23 cellular contexts compared by ENCODE assay signal in genomic region chr6:127886603-127887002, GRCh38. TPM values are rescaled to one million over a fixed set of nuclear protein-coding genes. Genes with fewer than 3 reads are reported as not detected.
"Had no signal": no experiment of that assay in that cellular context is flagged by ENCODE, and none has a peak within 500 bp of the region (broad histone marks: within the 10 kb centered on the region; RNA-seq: fewer than 3 reads in every experiment).

No MANE protein-coding gene starts in this region.

- DNase-seq: activated CD4-positive, alpha-beta T cell treated with anti-CD3 and anti-CD28 coated beads, Interleukin-2, amount 50 U/mL, for 48 hours; activated gamma-delta T cell treated with Interleukin-2 at 50 U/mL for 16 hours; foreskin keratinocyte; kidney; lower lobe of right lung; naive B cell; occipital lobe; posterior cingulate gyrus; retina; spleen; stimulated activated CD4-positive, alpha-beta T cell treated with anti-CD3 and anti-CD28 coated beads, Interleukin-4, amount 100 ng/mL, for 1 hour; stimulated activated naive CD4-positive, alpha-beta T cell; substantia nigra; T1000; thyroid gland had no signal

- H3K27ac ChIP-seq: breast epithelium, epithelial cell of prostate, foreskin keratinocyte, lower lobe of right lung, spleen, thyroid gland had no signal

- H3K36me3 ChIP-seq: breast epithelium, lower lobe of right lung, spleen, thyroid gland had no signal

- H3K4me3 Mint-ChIP-seq: activated naive CD4-positive, alpha-beta T cell treated with anti-CD3 and anti-CD28 coated beads, Interleukin-2, amount 50 U/mL, for 24 hours; naive B cell; neural crest cell; T-helper 1 cell treated with Interleukin-12 subunit alpha and Interleukin-12 subunit beta and Interleukin-4 antibody, amounts not matched to agents 30 μg/mL and 1 μg/mL, for 36 hours; WTC11 had no signal

- ATAC-seq: foreskin keratinocyte, left lobe of liver, lower lobe of right lung, WTC11 had no signal

- H3K9me3 Mint-ChIP-seq: naive B cell had no signal

- H3K4me1 ChIP-seq: breast epithelium, foreskin keratinocyte, lower lobe of right lung, spleen, thyroid gland had no signal

- H3K4me1 Mint-ChIP-seq: naive B cell, neural crest cell had no signal

- H3K27me3 Mint-ChIP-seq: activated naive CD4-positive, alpha-beta T cell treated with anti-CD3 and anti-CD28 coated beads, Interleukin-2, amount 50 U/mL, for 24 hours; naive B cell had no signal

- H3K36me3 Mint-ChIP-seq: naive B cell, WTC11 had no signal

- H3K27me3 ChIP-seq: breast epithelium, spleen, thyroid gland had no signal

- H3K4me3 ChIP-seq: breast epithelium, lower lobe of right lung, spleen, thyroid gland had no signal

- H3K27ac Mint-ChIP-seq: naive B cell; T-helper 1 cell treated with Interleukin-12 subunit alpha and Interleukin-12 subunit beta and Interleukin-4 antibody, amounts not matched to agents 30 μg/mL and 1 μg/mL, for 36 hours; WTC11 had no signal

- H3K9me3 ChIP-seq: breast epithelium, lower lobe of right lung, spleen, thyroid gland had no signal

RNA-seq across cellular contexts. Expression of gene THEMIS, which starts 14.3 kb away (rescaled TPM):
- total RNA-seq: foreskin keratinocyte, glomerular endothelial cell, neural crest cell, WTC11 had no signal
- polyA plus RNA-seq: foreskin keratinocyte had no signal
